In genomic region chr1:167447521-167448136, GRCh38 we compare ENCODE assay signal across 8 cellular contexts.
DNase-seq lines count a peak whose midpoint lies in the region; ATAC-seq and TF ChIP-seq lines count a peak whose summit lies in the region.

No MANE protein-coding gene starts in this region.

- H3K9me3 Mint-ChIP-seq in activated naive CD4-positive, alpha-beta T cell treated with anti-CD3 and anti-CD28 coated beads, Interleukin-2, amount 50 U/mL, for 72 hours = no peaks in the 10 kb centered on the region

- intact Hi-C loops in sciatic nerve (cut with DNase I) = loop anchor here (5.0 kb wide), 1 partner anchor 470 kb away; the partner anchor contains the start of gene ILDR2

- H3K4me3 ChIP-seq in GM12865 (ENCODE audit: low read depth, low read length) = no peak overlapping the region

- peaks cover 0 to 4% of the 10 kb centered on the region in 2 donors for H3K36me3 Mint-ChIP-seq in activated naive CD4-positive, alpha-beta T cell treated with anti-CD3 and anti-CD28 coated beads, Interleukin-2, amount 50 U/mL, for 72 hours

- H3K27ac Mint-ChIP-seq in activated naive CD4-positive, alpha-beta T cell treated with anti-CD3 and anti-CD28 coated beads, Interleukin-2, amount 50 U/mL, for 72 hours = peak overlapping the region; percentile 96 to 98

- TF ChIP-seq CTCF in GM12865 (IDR thresholded peaks at IDR 0.05; ENCODE audit: insufficient read depth, low read depth, low read length, missing control alignments) = no peak

- ATAC-seq in HG03139 (IDR thresholded peaks at IDR 0.05; ENCODE audit: unreplicated experiment) (peak; percentile 72), sciatic nerve (peak; percentile 70), HG03097 (IDR thresholded peaks at IDR 0.05; ENCODE audit: low FRiP score, unreplicated experiment) (no peak), GM21515 (IDR thresholded peaks at IDR 0.05; ENCODE audit: unreplicated experiment) (no peak)
- ATAC-seq in activated naive CD4-positive, alpha-beta T cell treated with anti-CD3 and anti-CD28 coated beads, Interleukin-2, amount 50 U/mL, for 72 hours = peak; percentile 85 to 89

- DNase-seq in GM12865 (ENCODE audit: low read depth) (peak; percentile 58), T follicular helper cell (ENCODE audit: low read depth) (peak; percentile 65), sciatic nerve (ENCODE audit: low spot score) (no peak), 8988T (no peak)
- DNase-seq in activated naive CD4-positive, alpha-beta T cell treated with anti-CD3 and anti-CD28 coated beads, Interleukin-2, amount 50 U/mL, for 72 hours (ENCODE audit: low spot score in 2 of 2) = peak; percentile 67 to 77

Comparison
In these comparisons a context has a peak if more than half of its experiments do, and no peak if none do; other contexts are left out.
1. DNase-seq: peak in GM12865 (single experiment), T follicular helper cell (single experiment) and activated naive CD4-positive, alpha-beta T cell treated with anti-CD3 and anti-CD28 coated beads, Interleukin-2, amount 50 U/mL, for 72 hours (2 of 2); none in sciatic nerve (single experiment) and 8988T (single experiment).
2. ATAC-seq: peak in HG03139 (single experiment), activated naive CD4-positive, alpha-beta T cell treated with anti-CD3 and anti-CD28 coated beads, Interleukin-2, amount 50 U/mL, for 72 hours (2 of 2) and sciatic nerve (single experiment); none in HG03097 (single experiment) and GM21515 (single experiment).